Comparison of ENCODE assay signal across 17 cellular contexts in genomic region chr2:10814142-10814541, GRCh38. TPM values are rescaled to one million over a fixed set of nuclear protein-coding genes. Genes with fewer than 3 reads are reported as not detected.
DNase-seq lines count a peak whose midpoint lies in the region; ATAC-seq and TF ChIP-seq lines count a peak whose summit lies in the region.
"Had no signal": no experiment of that assay in that cellular context is flagged by ENCODE, and none has a peak within 500 bp of the region (broad histone marks: within the 10 kb centered on the region; RNA-seq: fewer than 3 reads in every experiment).

No MANE protein-coding gene starts in this region.

- CTCF ChIA-PET in activated B cell treated with CpG ODN at 0.5 μM for 24 hours (lab: Charles Lee): no interaction called here

- H3K27ac Mint-ChIP-seq in activated naive CD8-positive, alpha-beta T cell: peak overlapping the region; percentile 16
- no peak overlapping the region for H3K27ac Mint-ChIP-seq in activated naive CD8-positive, alpha-beta T cell treated with anti-CD3 and anti-CD28 coated beads for 36 hours
- H3K27ac Mint-ChIP-seq in activated B cell treated with CpG ODN at 0.5 μM for 24 hours (no peak overlapping the region), memory B cell (no peak overlapping the region)
- H3K27ac Mint-ChIP-seq in stimulated activated naive B cell treated with anti-CD40 and anti-IgM and Interleukin-4, amounts not matched to agents 10 μg/mL and 1 μg/mL and 100 μg/mL, for 72 hours: peak overlapping the region; percentile 73

- intact Hi-C loops in activated B cell treated with CpG ODN at 0.5 μM for 24 hours (cut with micrococcal nuclease): loop anchor here (5.0 to 10.0 kb wide), 5 partner anchors 509 to 972 kb away; partner anchors contain the start of genes E2F6, HPCAL1, KLF11 and TAF1B

- peaks cover 24% of the 10 kb centered on the region for H3K4me1 Mint-ChIP-seq in activated naive CD8-positive, alpha-beta T cell (ENCODE audit: low read depth)
- peaks cover 25% of the 10 kb centered on the region for H3K4me1 Mint-ChIP-seq in activated naive CD8-positive, alpha-beta T cell treated with anti-CD3 and anti-CD28 coated beads for 36 hours
- H3K4me1 Mint-ChIP-seq in activated B cell treated with CpG ODN at 0.5 μM for 24 hours: peaks cover 27% of the 10 kb centered on the region
- H3K4me1 Mint-ChIP-seq in memory B cell: peaks cover 21% of the 10 kb centered on the region
- peaks cover 17 to 28% of the 10 kb centered on the region in 2 donors for H3K4me1 Mint-ChIP-seq in stimulated activated naive B cell treated with anti-CD40 and anti-IgM and Interleukin-4, amounts not matched to agents 10 μg/mL and 1 μg/mL and 100 μg/mL, for 72 hours

- no peak for DNase-seq in activated naive CD8-positive, alpha-beta T cell treated with anti-CD3 and anti-CD28 coated beads for 36 hours
- DNase-seq in activated B cell treated with CpG ODN at 0.5 μM for 24 hours (no peak), memory B cell (ENCODE audit: low spot score in 2 of 2) (no peak), NCI-H446 treated with DMSO at 0.1 percent for 48 hours (lab: John Stamatoyannopoulos, UW) (no peak), NCI-H2081 treated with DMSO at 0.1 percent for 48 hours (lab: John Stamatoyannopoulos, UW) (no peak)
- DNase-seq in stimulated activated naive B cell treated with anti-CD40 and anti-IgM and Interleukin-4, amounts not matched to agents 10 μg/mL and 1 μg/mL and 100 μg/mL, for 72 hours: no peak
- DNase-seq: activated naive CD4-positive, alpha-beta T cell treated with anti-CD3 and anti-CD28 coated beads, Interleukin-2, amount 50 U/mL, for 16 hours; DMS53; KBM-7; left ventricle myocardium superior; NCI-H1436; NCI-H524; transverse colon had no signal

- peak overlapping the region; percentile 46 for H3K4me3 Mint-ChIP-seq in activated naive CD8-positive, alpha-beta T cell
- no peak overlapping the region for H3K4me3 Mint-ChIP-seq in activated naive CD8-positive, alpha-beta T cell treated with anti-CD3 and anti-CD28 coated beads for 36 hours
- H3K4me3 Mint-ChIP-seq in activated B cell treated with CpG ODN at 0.5 μM for 24 hours (peak overlapping the region; percentile 19), memory B cell (peak overlapping the region; percentile 32)
- peak overlapping the region; percentile 17 to 29 for H3K4me3 Mint-ChIP-seq in stimulated activated naive B cell treated with anti-CD40 and anti-IgM and Interleukin-4, amounts not matched to agents 10 μg/mL and 1 μg/mL and 100 μg/mL, for 72 hours

- POLR2A ChIA-PET in activated B cell treated with CpG ODN at 0.5 μM for 24 hours (lab: Charles Lee): no interaction called here

- ATAC-seq in activated B cell treated with CpG ODN at 0.5 μM for 24 hours (ENCODE audit: low read depth): no peak
- ATAC-seq in memory B cell (ENCODE audit: low read depth): no peak
- no peak for ATAC-seq in stimulated activated naive B cell treated with anti-CD40 and anti-IgM and Interleukin-4, amounts not matched to agents 10 μg/mL and 1 μg/mL and 100 μg/mL, for 72 hours (replicated peaks)
- no peak for ATAC-seq in HG02885 (IDR thresholded peaks at IDR 0.05; ENCODE audit: poor library complexity, unreplicated experiment)
- ATAC-seq: esophagus mucosa, left ventricle myocardium superior, PC-3 had no signal

- peaks cover 7% of the 10 kb centered on the region for H3K36me3 Mint-ChIP-seq in activated naive CD8-positive, alpha-beta T cell
- H3K36me3 Mint-ChIP-seq in activated naive CD8-positive, alpha-beta T cell treated with anti-CD3 and anti-CD28 coated beads for 36 hours: peaks cover 14% of the 10 kb centered on the region
- H3K36me3 Mint-ChIP-seq in activated B cell treated with CpG ODN at 0.5 μM for 24 hours (ENCODE audit: low read depth) (peaks cover 14% of the 10 kb centered on the region), memory B cell (no peaks in the 10 kb centered on the region)
- H3K36me3 Mint-ChIP-seq in stimulated activated naive B cell treated with anti-CD40 and anti-IgM and Interleukin-4, amounts not matched to agents 10 μg/mL and 1 μg/mL and 100 μg/mL, for 72 hours: peaks cover 5 to 22% of the 10 kb centered on the region in 2 donors

- H3K27me3 Mint-ChIP-seq in activated naive CD8-positive, alpha-beta T cell: peaks cover 2% of the 10 kb centered on the region
- H3K27me3 Mint-ChIP-seq in activated naive CD8-positive, alpha-beta T cell treated with anti-CD3 and anti-CD28 coated beads for 36 hours: no peaks in the 10 kb centered on the region
- H3K27me3 Mint-ChIP-seq in activated B cell treated with CpG ODN at 0.5 μM for 24 hours: peaks cover 5% of the 10 kb centered on the region
- peaks cover 2% of the 10 kb centered on the region for H3K27me3 Mint-ChIP-seq in memory B cell
- peaks cover 6 to 9% of the 10 kb centered on the region in 2 donors for H3K27me3 Mint-ChIP-seq in stimulated activated naive B cell treated with anti-CD40 and anti-IgM and Interleukin-4, amounts not matched to agents 10 μg/mL and 1 μg/mL and 100 μg/mL, for 72 hours

- no peak for TF ChIP-seq CTCF in activated B cell treated with CpG ODN at 0.5 μM for 24 hours (IDR thresholded peaks at IDR 0.05)

- no peaks in the 10 kb centered on the region for H3K9me3 Mint-ChIP-seq in activated naive CD8-positive, alpha-beta T cell (ENCODE audit: low read depth)
- no peaks in the 10 kb centered on the region for H3K9me3 Mint-ChIP-seq in activated naive CD8-positive, alpha-beta T cell treated with anti-CD3 and anti-CD28 coated beads for 36 hours
- no peaks in the 10 kb centered on the region for H3K9me3 Mint-ChIP-seq in activated B cell treated with CpG ODN at 0.5 μM for 24 hours
- H3K9me3 Mint-ChIP-seq in memory B cell: no peaks in the 10 kb centered on the region
- no peaks in the 10 kb centered on the region for H3K9me3 Mint-ChIP-seq in stimulated activated naive B cell treated with anti-CD40 and anti-IgM and Interleukin-4, amounts not matched to agents 10 μg/mL and 1 μg/mL and 100 μg/mL, for 72 hours

RNA-seq across cellular contexts. Expression of gene PDIA6, which starts 1.6 kb away (rescaled TPM):
- total RNA-seq in activated naive CD8-positive, alpha-beta T cell treated with anti-CD3 and anti-CD28 coated beads for 36 hours: 100 to 1,000 TPM; 147 to 148 TPM
- 109 and 119 TPM in 2 replicates for total RNA-seq in activated B cell treated with CpG ODN at 0.5 μM for 24 hours

Comparison
In these comparisons a context has a peak if more than half of its experiments do, and no peak if none do; other contexts are left out.
1. H3K27ac Mint-ChIP-seq: peak in activated naive CD8-positive, alpha-beta T cell (single experiment) and stimulated activated naive B cell treated with anti-CD40 and anti-IgM and Interleukin-4, amounts not matched to agents 10 μg/mL and 1 μg/mL and 100 μg/mL, for 72 hours (single experiment); none in activated naive CD8-positive, alpha-beta T cell treated with anti-CD3 and anti-CD28 coated beads for 36 hours (single experiment), activated B cell treated with CpG ODN at 0.5 μM for 24 hours (single experiment) and memory B cell (single experiment).